In genomic region chrX:49139713-49140112, GRCh38 we compare ENCODE assay signal across 1 cellular context.
A peak's percentile ranks its signal among the peaks of the same experiment; 100 is the strongest.
TF ChIP-seq lines count a peak whose summit lies in the region.

No MANE protein-coding gene starts in this region.

TF ChIP-seq in K562, 482 proteins besides CTCF, POLR2A, EP300 and RAD21 (continued from another document):
- TF ChIP-seq IRF1 (CRISPR knock-in tag; IDR thresholded peaks at IDR 0.05; ENCODE audit: borderline replicate concordance): no peak
- TF ChIP-seq, protein P1, sequence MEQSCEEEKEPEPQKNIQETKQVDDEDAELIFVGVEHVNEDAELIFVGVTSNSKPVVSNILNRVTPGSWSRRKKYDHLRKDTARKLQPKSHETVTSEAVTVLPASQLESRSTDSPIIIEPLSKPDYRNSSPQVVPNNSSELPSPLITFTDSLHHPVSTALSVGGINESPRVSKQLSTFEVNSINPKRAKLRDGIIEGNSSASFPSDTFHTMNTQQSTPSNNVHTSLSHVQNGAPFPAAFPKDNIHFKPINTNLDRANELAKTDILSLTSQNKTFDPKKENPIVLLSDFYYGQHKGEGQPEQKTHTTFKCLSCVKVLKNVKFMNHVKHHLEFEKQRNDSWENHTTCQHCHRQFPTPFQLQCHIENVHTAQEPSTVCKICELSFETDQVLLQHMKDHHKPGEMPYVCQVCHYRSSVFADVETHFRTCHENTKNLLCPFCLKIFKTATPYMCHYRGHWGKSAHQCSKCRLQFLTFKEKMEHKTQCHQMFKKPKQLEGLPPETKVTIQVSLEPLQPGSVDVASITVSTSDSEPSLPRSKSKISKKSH (CRISPR knock-in tag; IDR thresholded peaks at IDR 0.05): 0 out of 2 replicates have a peak, but pooled peaks have one; percentile 15
- 0 out of 2 replicates have a peak, but pooled peaks have one; percentile 11 for TF ChIP-seq L3MBTL2 (IDR thresholded peaks at IDR 0.05)
